11 cellular contexts compared by ENCODE assay signal in the genomic region with DNA sequence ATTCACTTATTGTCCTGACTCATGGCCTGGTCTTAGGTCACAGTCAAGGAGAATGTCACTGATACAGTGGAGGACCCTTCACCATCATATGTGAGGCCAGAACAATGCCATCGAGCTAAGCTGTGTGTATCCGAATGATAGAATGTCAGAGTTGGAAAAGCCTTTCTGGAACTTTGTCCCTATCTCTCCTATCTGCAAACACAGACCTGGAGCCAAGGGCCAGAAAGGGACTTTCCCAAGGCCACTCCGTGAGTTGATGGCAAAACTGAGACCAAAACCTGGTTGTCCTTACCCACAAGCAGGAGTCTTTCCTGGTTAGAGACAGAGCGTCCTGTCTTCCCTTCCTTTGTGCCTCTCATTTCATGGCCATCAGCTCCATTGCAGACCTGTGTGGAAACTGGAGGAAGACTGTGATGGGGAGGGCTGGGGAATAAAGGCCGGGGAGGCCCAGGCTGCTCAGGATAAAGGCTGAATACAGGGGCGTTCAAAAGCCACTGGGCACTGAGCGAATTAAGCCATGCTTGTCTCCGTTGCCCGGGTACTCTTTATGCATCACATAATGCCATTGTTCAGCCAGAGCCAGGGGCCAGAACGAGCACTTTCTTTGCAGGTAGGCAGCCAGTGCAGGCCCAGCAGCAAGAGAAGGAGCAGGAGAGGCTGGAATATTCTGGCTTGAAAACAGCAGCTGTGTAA.
"Had no signal": no experiment of that assay in that cellular context is flagged by ENCODE, and none has a peak within 500 bp of the region (broad histone marks: within the 10 kb centered on the region; RNA-seq: fewer than 3 reads in every experiment).

No MANE protein-coding gene starts in this region.

- DNase-seq: activated CD4-positive, CD25-positive, alpha-beta regulatory T cell treated with anti-CD3 and anti-CD28 coated beads, Interleukin-2, amount 50 U/mL, for 72 hours; activated naive CD4-positive, alpha-beta T cell treated with anti-CD3 and anti-CD28 coated beads for 36 hours; activated naive CD8-positive, alpha-beta T cell treated with anti-CD3 and anti-CD28 coated beads, Interleukin-2, amount 50 U/mL, for 24 hours; activated T-cell treated with anti-CD3 and anti-CD28 coated beads for 4 hours; esophagus squamous epithelium; glutamatergic neuron; stimulated activated CD4-positive, alpha-beta T cell treated with anti-CD3 and anti-CD28 coated beads, Interleukin-15, amount 100 ng/mL, for 24 hours; stimulated activated CD4-positive, alpha-beta T cell treated with anti-CD3 and anti-CD28 coated beads, Interleukin-4, amount 100 ng/mL, for 1 hour; stimulated activated naive CD4-positive, alpha-beta T cell; transverse colon had no signal

- H3K27ac Mint-ChIP-seq: activated naive CD4-positive, alpha-beta T cell treated with anti-CD3 and anti-CD28 coated beads for 36 hours; activated naive CD8-positive, alpha-beta T cell treated with anti-CD3 and anti-CD28 coated beads, Interleukin-2, amount 50 U/mL, for 24 hours had no signal

- H3K9me3 Mint-ChIP-seq: activated naive CD4-positive, alpha-beta T cell treated with anti-CD3 and anti-CD28 coated beads for 36 hours; activated naive CD8-positive, alpha-beta T cell treated with anti-CD3 and anti-CD28 coated beads, Interleukin-2, amount 50 U/mL, for 24 hours had no signal

- H3K4me3 ChIP-seq: esophagus squamous epithelium, transverse colon had no signal

- H3K9me3 ChIP-seq: esophagus squamous epithelium, neutrophil, transverse colon had no signal

- ATAC-seq: activated naive CD8-positive, alpha-beta T cell treated with anti-CD3 and anti-CD28 coated beads, Interleukin-2, amount 50 U/mL, for 24 hours had no signal

- H3K4me1 ChIP-seq: transverse colon had no signal

- H3K27me3 ChIP-seq: esophagus squamous epithelium, neutrophil, transverse colon had no signal

- H3K27me3 Mint-ChIP-seq: activated naive CD8-positive, alpha-beta T cell treated with anti-CD3 and anti-CD28 coated beads, Interleukin-2, amount 50 U/mL, for 24 hours had no signal

- H3K4me3 Mint-ChIP-seq: activated naive CD4-positive, alpha-beta T cell treated with anti-CD3 and anti-CD28 coated beads for 36 hours; activated naive CD8-positive, alpha-beta T cell treated with anti-CD3 and anti-CD28 coated beads, Interleukin-2, amount 50 U/mL, for 24 hours had no signal

- H3K27ac ChIP-seq: esophagus squamous epithelium, neutrophil, transverse colon had no signal

- H3K4me1 Mint-ChIP-seq: activated naive CD8-positive, alpha-beta T cell treated with anti-CD3 and anti-CD28 coated beads, Interleukin-2, amount 50 U/mL, for 24 hours had no signal

- H3K36me3 ChIP-seq: esophagus squamous epithelium, neutrophil, transverse colon had no signal
